ENCODE assay signal across 7 cellular contexts in the genomic region with DNA sequence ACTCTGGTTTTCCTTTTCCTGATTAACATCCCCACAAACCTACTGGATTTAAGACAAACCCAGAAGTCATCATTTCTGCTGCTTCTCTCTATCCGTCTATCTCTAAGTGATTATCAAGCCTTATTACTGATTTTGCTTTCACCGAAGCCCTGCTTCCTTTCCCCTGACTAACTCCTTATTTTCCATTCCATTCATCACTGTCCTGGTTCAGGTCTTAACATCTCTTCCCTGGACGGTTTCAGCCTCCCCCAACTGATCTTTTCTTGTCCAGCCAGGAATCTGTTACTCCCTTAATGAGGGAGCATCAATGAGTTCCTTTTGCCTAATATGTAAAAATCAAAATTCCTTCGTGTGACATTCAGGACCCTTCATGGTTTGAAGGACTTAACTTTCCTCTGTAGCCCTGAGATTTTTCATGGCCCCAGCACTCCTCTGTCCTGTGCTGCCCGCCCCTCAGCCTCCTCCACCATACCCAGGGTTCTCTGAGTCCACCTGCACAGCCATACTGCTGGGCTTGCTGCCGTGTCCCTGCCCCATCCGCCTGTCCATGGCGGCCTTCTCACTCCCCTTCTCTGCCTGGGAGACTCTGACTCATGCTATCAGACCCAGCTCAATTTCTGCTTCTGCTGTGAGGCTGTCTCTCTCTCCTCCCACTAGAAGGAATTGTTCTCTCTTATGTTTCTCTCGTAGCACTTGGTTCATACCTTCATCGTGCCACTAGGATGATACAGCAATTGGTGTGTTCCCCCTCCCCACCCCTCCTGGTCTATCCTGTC.
DNase-seq lines count a peak whose midpoint lies in the region; TF ChIP-seq lines count a peak whose summit lies in the region.

No MANE protein-coding gene starts in this region.

- no peaks in the 10 kb centered on the region for H3K9me3 ChIP-seq in skeletal muscle satellite cell (replicated peaks; ENCODE audit: low read length)

- DNase-seq in ELR (ENCODE audit: low read depth) (peak; percentile 89), SW480 (ENCODE audit: low spot score) (peak; percentile 39), fibroblast of pulmonary artery (ENCODE audit: low read depth) (peak; percentile 89), NCI-H774 (lab: John Stamatoyannopoulos, UW) (no peak), putamen (ENCODE audit: low spot score) (no peak)
- no peak for DNase-seq in stimulated activated naive CD4-positive, alpha-beta T cell (lab: John Stamatoyannopoulos, UW)

- peak overlapping the region; percentile 33 for H3K4me2 ChIP-seq in skeletal muscle satellite cell (ENCODE audit: low read length)

- no peaks in the 10 kb centered on the region for H3K27me3 ChIP-seq in skeletal muscle satellite cell (ENCODE audit: control insufficient read depth, insufficient read depth, low read length)

- no peak for TF ChIP-seq CTCF in fibroblast of pulmonary artery (IDR thresholded peaks at IDR 0.05; ENCODE audit: low read length, missing control alignments)

- no peaks in the 10 kb centered on the region for H3K36me3 ChIP-seq in skeletal muscle satellite cell (ENCODE audit: insufficient read depth, low read length)

- H3K9ac ChIP-seq in skeletal muscle satellite cell (ENCODE audit: low read depth, low read length), result peak overlapping the region; percentile 61

- H3K4me3 ChIP-seq in fibroblast of pulmonary artery (replicated peaks; ENCODE audit: low read depth, low read length) (no peak overlapping the region), skeletal muscle satellite cell (ENCODE audit: low read length) (no peak overlapping the region)

- H3K4me1 ChIP-seq in skeletal muscle satellite cell (ENCODE audit: control insufficient read depth, insufficient read depth, low read length), result peaks cover 70% of the 10 kb centered on the region

Comparison
In these comparisons a context has a peak if more than half of its experiments do, and no peak if none do; other contexts are left out.
1. DNase-seq: peak in ELR (single experiment), SW480 (single experiment) and fibroblast of pulmonary artery (single experiment); none in NCI-H774 (single experiment), stimulated activated naive CD4-positive, alpha-beta T cell (0 of 6) and putamen (single experiment).